ENCODE assay signal across 8 cellular contexts in the genomic region with DNA sequence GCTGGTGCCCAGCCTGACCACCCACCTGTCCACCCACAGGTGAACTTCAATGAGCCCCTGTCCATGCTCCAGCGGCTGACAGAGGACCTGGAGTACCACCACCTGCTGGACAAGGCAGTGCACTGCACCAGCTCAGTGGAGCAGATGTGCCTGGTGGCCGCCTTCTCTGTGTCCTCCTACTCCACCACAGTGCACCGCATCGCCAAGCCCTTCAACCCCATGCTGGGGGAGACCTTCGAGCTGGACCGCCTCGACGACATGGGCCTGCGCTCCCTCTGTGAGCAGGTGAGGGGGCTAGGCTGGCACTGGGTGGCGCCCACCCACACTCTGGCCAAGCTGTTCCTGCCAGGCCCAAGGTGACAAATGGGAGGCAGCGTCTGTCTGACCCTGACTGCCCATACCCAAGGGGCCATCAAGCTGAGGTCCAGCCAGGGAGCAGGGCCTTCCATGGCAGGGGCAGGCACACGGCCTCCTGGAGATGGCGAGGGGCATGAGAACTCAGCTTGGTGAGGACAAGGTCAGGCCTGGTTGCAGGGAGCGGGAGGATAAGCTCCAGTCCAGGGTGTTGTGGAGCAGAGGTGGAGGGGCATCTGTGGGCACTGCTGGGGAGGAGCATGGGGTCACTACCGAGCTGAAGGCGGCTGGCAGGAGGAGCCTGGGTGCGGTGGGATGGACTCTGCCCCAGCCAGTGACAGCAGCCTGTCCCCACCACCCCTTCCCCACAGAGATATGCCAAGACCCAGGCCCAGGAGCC.
DNase-seq lines count a peak whose midpoint lies in the region; ATAC-seq, FAIRE-seq and TF ChIP-seq lines count a peak whose summit lies in the region.

No MANE protein-coding gene starts in this region.

- peak; percentile 74 for TF ChIP-seq CTCF in colonic mucosa (IDR thresholded peaks at IDR 0.05)
- peak; percentile 67 for TF ChIP-seq CTCF in upper lobe of right lung (IDR thresholded peaks at IDR 0.05)

- H3K27ac Mint-ChIP-seq in T-helper 17 cell: no peak overlapping the region

- no peaks in the 10 kb centered on the region for H3K27me3 ChIP-seq in colonic mucosa
- H3K27me3 ChIP-seq in upper lobe of right lung: no peaks in the 10 kb centered on the region

- intact Hi-C loops in colonic mucosa (cut with DNase I) (no loop called here), upper lobe of right lung (cut with DNase I) (no loop called here)

- no peak overlapping the region for H3K4me3 Mint-ChIP-seq in T-helper 17 cell

- H3K36me3 ChIP-seq in colonic mucosa (no peaks in the 10 kb centered on the region), upper lobe of right lung (no peaks in the 10 kb centered on the region)

- no peaks in the 10 kb centered on the region for H3K27me3 Mint-ChIP-seq in T-helper 17 cell

- H3K4me3 ChIP-seq in colonic mucosa: no peak overlapping the region
- no peak overlapping the region for H3K4me3 ChIP-seq in upper lobe of right lung

- no peak overlapping the region for H3K27ac ChIP-seq in colonic mucosa
- H3K27ac ChIP-seq in upper lobe of right lung: no peak overlapping the region

- H3K4me1 Mint-ChIP-seq in T-helper 17 cell: peaks cover 32% of the 10 kb centered on the region

- peak; percentile 58 for FAIRE-seq in GM18507 (lab: Jason Lieb, UNC)

- ATAC-seq in T-helper 17 cell (peak; percentile 65), upper lobe of right lung (peak; percentile 75), GM18907 (IDR thresholded peaks at IDR 0.05; ENCODE audit: unreplicated experiment) (no peak)

- H3K36me3 Mint-ChIP-seq in T-helper 17 cell (ENCODE audit: low read depth): no peaks in the 10 kb centered on the region

- H3K4me1 ChIP-seq in colonic mucosa (no peaks in the 10 kb centered on the region), upper lobe of right lung (no peaks in the 10 kb centered on the region)

- H3K9ac ChIP-seq in colonic mucosa (ENCODE audit: low read depth in 2 of 2, low read length in 2 of 2): no peak overlapping the region

- peak; percentile 75 for DNase-seq in 8988T
- peak; percentile 47 for DNase-seq in GM18507 (ENCODE audit: extremely low spot score, insufficient read length, low read depth)
- DNase-seq in T-helper 17 cell: peak in 2 of 3 donors; percentile 16 to 18
- DNase-seq in colonic mucosa: peak; percentile 29
- peak; percentile 50 to 61 for DNase-seq in lung microvascular endothelial cell (ENCODE audit: low read depth in 2 of 2)
- DNase-seq in upper lobe of right lung: peak; percentile 66
- DNase-seq in superior temporal gyrus (ENCODE audit: extremely low spot score): no peak

- H3K9me3 ChIP-seq in T-helper 17 cell (ENCODE audit: control insufficient read depth, low read length, poor library complexity, severe bottlenecking) (no peaks in the 10 kb centered on the region), colonic mucosa (no peaks in the 10 kb centered on the region), upper lobe of right lung (no peaks in the 10 kb centered on the region)
